Comparison of ENCODE assay signal across 8 cellular contexts in the genomic region with DNA sequence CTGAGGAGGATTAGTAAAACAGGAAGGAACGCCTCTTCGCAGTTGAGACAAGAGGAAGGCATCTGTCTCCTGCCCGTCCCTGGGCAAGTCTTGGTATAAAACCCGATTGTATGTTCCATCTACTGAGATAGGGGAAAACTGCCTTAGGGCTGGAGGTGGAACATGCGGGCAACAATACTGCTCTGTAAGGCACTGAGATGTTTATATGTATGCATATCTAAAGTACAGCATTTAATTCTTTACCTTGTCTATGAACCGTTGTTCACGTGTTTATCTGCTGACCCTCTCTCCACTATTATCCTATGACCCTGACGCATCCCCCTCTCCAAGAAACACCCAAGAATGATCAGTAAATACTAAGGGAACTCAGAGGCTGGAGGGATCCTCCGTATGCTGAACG. TPM values are rescaled to one million over a fixed set of nuclear protein-coding genes. Genes with fewer than 3 reads are reported as not detected.
A peak's percentile ranks its signal among the peaks of the same experiment; 100 is the strongest.
DNase-seq lines count a peak whose midpoint lies in the region; ATAC-seq and TF ChIP-seq lines count a peak whose summit lies in the region.

No MANE protein-coding gene starts in this region.

- H3K9ac ChIP-seq in GM23248 (peak overlapping the region; percentile 98), PC-3 (ENCODE audit: low read length) (peak overlapping the region; percentile 93)

- intact Hi-C loops in PC-3 (cut with micrococcal nuclease) (loop anchor here (10.0 kb wide), 1 partner anchor 55 kb away; the partner anchor contains the start of gene EID2B), prostate gland (cut with DNase I) (no loop called here)

- peaks cover 48% of the 10 kb centered on the region for H3K4me1 Mint-ChIP-seq in endothelial cell (ENCODE audit: unreplicated experiment)

- no peak for DNase-seq in GM23248
- DNase-seq in PC-3 = no peak
- DNase-seq in endothelial cell (ENCODE audit: low spot score) = no peak
- no peak for DNase-seq in prostate gland (ENCODE audit: low spot score)
- DNase-seq in DMS153 (lab: John Stamatoyannopoulos, UW) = no peak
- no peak for DNase-seq in G401 (ENCODE audit: low spot score)
- no peak for DNase-seq in activated effector memory CD4-positive, alpha-beta T cell treated with Interleukin-2 at 50 U/mL for 16 hours
- DNase-seq in NCI-H187 treated with DMSO at 0.1 percent for 48 hours (lab: John Stamatoyannopoulos, UW) = no peak

- no peak for ATAC-seq in PC-3

- peak overlapping the region; percentile 80 for H3K4me3 Mint-ChIP-seq in endothelial cell (ENCODE audit: unreplicated experiment)

- H4K20me1 ChIP-seq in GM23248 (ENCODE audit: insufficient read depth) = no peaks in the 10 kb centered on the region
- H4K20me1 ChIP-seq in PC-3 (ENCODE audit: low read length) = no peaks in the 10 kb centered on the region

- H3K36me3 Mint-ChIP-seq in endothelial cell (ENCODE audit: low read depth, unreplicated experiment) = peaks cover 13% of the 10 kb centered on the region

- H3K9me2 ChIP-seq in GM23248 (ENCODE audit: insufficient read depth) = no peaks in the 10 kb centered on the region
- no peaks in the 10 kb centered on the region for H3K9me2 ChIP-seq in PC-3 (replicated peaks; ENCODE audit: low read length)

- in situ Hi-C loops in GM23248 (cut with MboI) (no loop called here), G401 (cut with HindIII; ENCODE audit: low sequenced_read_pairs) (no loop called here)

- H3K4me3 ChIP-seq in GM23248 = peak overlapping the region; percentile 95
- H3K4me3 ChIP-seq in PC-3 (ENCODE audit: low read length) = peak overlapping the region; percentile 84
- peak overlapping the region; percentile 85 to 97 for H3K4me3 ChIP-seq in prostate gland

- TF ChIP-seq CTCF in PC-3 (conservative IDR thresholded peaks at IDR 0.05; ENCODE audit: low read depth, low read length) = no peak
- no peak for TF ChIP-seq CTCF in endothelial cell (IDR thresholded peaks at IDR 0.05; ENCODE audit: unreplicated experiment)
- no peak for TF ChIP-seq CTCF in prostate gland (IDR thresholded peaks at IDR 0.05)

- peak overlapping the region; percentile 84 for H3K27ac Mint-ChIP-seq in endothelial cell (ENCODE audit: unreplicated experiment)

- CTCF ChIA-PET in PC-3 (lab: Charles Lee) = no interaction called here

- H3F3A ChIP-seq in GM23248 (ENCODE audit: insufficient read depth) = peaks cover 15% of the 10 kb centered on the region
- no peaks in the 10 kb centered on the region for H3F3A ChIP-seq in PC-3 (ENCODE audit: low read length, unreplicated experiment)

- POLR2A ChIA-PET in PC-3 (lab: Charles Lee; ENCODE audit: unreplicated experiment) = no interaction called here

- H3K27me3 ChIP-seq in GM23248 (replicated peaks; ENCODE audit: insufficient read depth) = no peaks in the 10 kb centered on the region
- no peaks in the 10 kb centered on the region for H3K27me3 ChIP-seq in PC-3 (ENCODE audit: low read length)
- H3K27me3 ChIP-seq in prostate gland (replicated peaks; ENCODE audit: insufficient read depth) = no peaks in the 10 kb centered on the region

- peaks cover 4% of the 10 kb centered on the region for H3K27me3 Mint-ChIP-seq in endothelial cell (ENCODE audit: unreplicated experiment)

- no peak for TF ChIP-seq POLR2A in prostate gland (IDR thresholded peaks at IDR 0.05)

- no peaks in the 10 kb centered on the region for H3K9me3 Mint-ChIP-seq in endothelial cell (ENCODE audit: unreplicated experiment)

- H2AFZ ChIP-seq in GM23248 (peak overlapping the region; percentile 89), PC-3 (ENCODE audit: low read length) (peak overlapping the region; percentile 67)

- peak overlapping the region; percentile 91 for H3K4me2 ChIP-seq in GM23248 (ENCODE audit: unreplicated experiment)
- H3K4me2 ChIP-seq in PC-3 (ENCODE audit: low read length) = peak overlapping the region; percentile 90

- WGBS in GM23248 (ENCODE audit: low coverage in 1 of 2, low lambda C conversion rate in 2 of 2, missing lambda C conversion rate in 2 of 2), 2 experiments = 51 to 52% methylated on average over 10 of the region's 10 CpGs
- WGBS in prostate gland = 32% methylated on average over 10 of the region's 10 CpGs

- H3K9me3 ChIP-seq in GM23248 (ENCODE audit: low read depth) = no peaks in the 10 kb centered on the region
- no peaks in the 10 kb centered on the region for H3K9me3 ChIP-seq in PC-3 (ENCODE audit: low read length)
- no peaks in the 10 kb centered on the region for H3K9me3 ChIP-seq in prostate gland

- no TSS peak for BruUV-seq in PC-3 (replicated peaks; lab: Mats Ljungman, UMichigan)

- peak overlapping the region; percentile 64 for H3K27ac ChIP-seq in GM23248
- H3K27ac ChIP-seq in PC-3 (ENCODE audit: low read length) = no peak overlapping the region
- peak overlapping the region; percentile 77 to 82 for H3K27ac ChIP-seq in prostate gland

- H3K79me2 ChIP-seq in GM23248 (ENCODE audit: insufficient read depth) (peaks cover 42% of the 10 kb centered on the region), PC-3 (ENCODE audit: low read length) (peaks cover 25% of the 10 kb centered on the region)

- H3K4me1 ChIP-seq in GM23248 (ENCODE audit: insufficient read depth) = peaks cover 8% of the 10 kb centered on the region
- H3K4me1 ChIP-seq in PC-3 (ENCODE audit: insufficient read depth, low read length) = peaks cover 7% of the 10 kb centered on the region
- peaks cover 12% of the 10 kb centered on the region for H3K4me1 ChIP-seq in prostate gland (replicated peaks)

- peaks cover 6% of the 10 kb centered on the region; the same call in 1 of the 2 replicates for H3K36me3 ChIP-seq in GM23248 (ENCODE audit: low read depth)
- no peaks in the 10 kb centered on the region; the same call in 1 of the 2 replicates for H3K36me3 ChIP-seq in PC-3 (ENCODE audit: low read depth, low read length)
- H3K36me3 ChIP-seq in prostate gland = no peaks in the 10 kb centered on the region

RNA-seq across cellular contexts. Expression of gene TIMM50, which starts 0.7 kb away (rescaled TPM):
- 66.7 and 70.8 TPM in 2 replicates for total RNA-seq in GM23248 (2014; rRNA removed; shearing (Covaris generic))
- polyA plus RNA-seq in GM23248 (2016; fragmentation: Nextera tagmentation; extraction: Ambion mirVana) = 82.0 and 89.4 TPM in 2 replicates
- total RNA-seq in PC-3 (2014; rRNA removed) (97.2 and 123 TPM in 2 replicates), endothelial cell (ENCODE audit: unreplicated experiment) (86.2 TPM), prostate gland (10 to 100 TPM; 54.1 to 75.5 TPM)
- total RNA-seq in G401 (2014; rRNA removed; shearing (Covaris generic)) = 159 and 162 TPM in 2 replicates

RNA-seq across cellular contexts. Expression of gene DLL3, which starts 18.8 kb away (rescaled TPM):
- total RNA-seq in GM23248 (2014; rRNA removed; shearing (Covaris generic)) = 2.1 TPM in 1 of 2 replicates, not detected in the other
- 0.74 and 1.2 TPM in 2 replicates for polyA plus RNA-seq in GM23248 (2016; fragmentation: Nextera tagmentation; extraction: Ambion mirVana)
- total RNA-seq in PC-3 (2014; rRNA removed) (7.2 and 8.7 TPM in 2 replicates), endothelial cell (ENCODE audit: unreplicated experiment) (42.7 TPM), prostate gland (1 to 10 TPM in 1 of 2 donors, not detected in 1; 6.3 TPM)
- 12.4 and 15.6 TPM in 2 replicates for total RNA-seq in G401 (2014; rRNA removed; shearing (Covaris generic))

RNA-seq across cellular contexts. Expression of gene SUPT5H, which starts 34.5 kb away (rescaled TPM):
- 76.5 and 87.4 TPM in 2 replicates for total RNA-seq in GM23248 (2014; rRNA removed; shearing (Covaris generic))
- 121 and 125 TPM in 2 replicates for polyA plus RNA-seq in GM23248 (2016; fragmentation: Nextera tagmentation; extraction: Ambion mirVana)
- 59.9 and 95.0 TPM in 2 replicates for total RNA-seq in PC-3 (2014; rRNA removed)
- 139 TPM for total RNA-seq in endothelial cell (ENCODE audit: unreplicated experiment)
- 100 to 1,000 TPM in 1 of 2 donors, 10 to 100 TPM in 1; 79.8 to 246 TPM for total RNA-seq in prostate gland
- total RNA-seq in G401 (2014; rRNA removed; shearing (Covaris generic)) = 84.8 and 92.4 TPM in 2 replicates

RNA-seq across cellular contexts. Expression of gene SELENOV, which starts 35.0 kb away (rescaled TPM):
- not detected in 2 replicates for total RNA-seq in GM23248 (2014; rRNA removed; shearing (Covaris generic))
- polyA plus RNA-seq in GM23248 (2016; fragmentation: Nextera tagmentation; extraction: Ambion mirVana) = not detected in 2 replicates
- not detected in 2 replicates for total RNA-seq in PC-3 (2014; rRNA removed)
- total RNA-seq in endothelial cell (ENCODE audit: unreplicated experiment) = 2.9 TPM
- not detected for total RNA-seq in prostate gland
- 4.1 and 27.2 TPM in 2 replicates for total RNA-seq in G401 (2014; rRNA removed; shearing (Covaris generic))

RNA-seq across cellular contexts. Expression of gene RPS16, which starts 44.2 kb away (rescaled TPM):
- total RNA-seq in GM23248 (2014; rRNA removed; shearing (Covaris generic)) = 91.2 and 136 TPM in 2 replicates
- 542 and 556 TPM in 2 replicates for polyA plus RNA-seq in GM23248 (2016; fragmentation: Nextera tagmentation; extraction: Ambion mirVana)
- total RNA-seq in PC-3 (2014; rRNA removed) (294 and 418 TPM in 2 replicates), endothelial cell (ENCODE audit: unreplicated experiment) (2,151 TPM), prostate gland (1,000 to 10,000 TPM; 1,162 to 1,716 TPM)
- 167 and 180 TPM in 2 replicates for total RNA-seq in G401 (2014; rRNA removed; shearing (Covaris generic))
